Comparison of ENCODE assay signal across 1 cellular context in genomic region chr12:75086086-75087038, GRCh38.
TF ChIP-seq lines count a peak whose summit lies in the region.

No MANE protein-coding gene starts in this region.

TF ChIP-seq in IMR-90, 13 proteins besides CTCF, POLR2A, EP300 and RAD21:
- TF ChIP-seq MAZ (IDR thresholded peaks at IDR 0.05; ENCODE audit: borderline replicate concordance, low read depth, low read length) (no peak), SMC3 (IDR thresholded peaks at IDR 0.05; ENCODE audit: low read depth, low read length) (no peak), FOS (IDR thresholded peaks at IDR 0.05; ENCODE audit: low read depth, low read length) (no peak), MXI1 (IDR thresholded peaks at IDR 0.05; ENCODE audit: borderline replicate concordance, low read depth, low read length) (no peak), ELK1 (IDR thresholded peaks at IDR 0.05; ENCODE audit: borderline replicate concordance, low read depth, low read length) (no peak), NFE2L2 (IDR thresholded peaks at IDR 0.05; ENCODE audit: low read depth, low read length) (no peak), RCOR1 (IDR thresholded peaks at IDR 0.05; ENCODE audit: insufficient replicate concordance, low read length) (no peak), BHLHE40 (IDR thresholded peaks at IDR 0.05; ENCODE audit: low read depth, low read length) (no peak), MAFK (IDR thresholded peaks at IDR 0.05; ENCODE audit: low read depth, low read length) (no peak)
